Comparison of ENCODE assay signal across 8 cellular contexts in genomic region chr11:33699515-33700424, GRCh38. TPM values are rescaled to one million over a fixed set of nuclear protein-coding genes. Genes with fewer than 3 reads are reported as not detected.
A peak's percentile ranks its signal among the peaks of the same experiment; 100 is the strongest.
DNase-seq lines count a peak whose midpoint lies in the region; ATAC-seq and TF ChIP-seq lines count a peak whose summit lies in the region.

No MANE protein-coding gene starts in this region.

- peak overlapping the region; percentile 63 for H3K4me3 Mint-ChIP-seq in progenitor cell of endocrine pancreas (ENCODE audit: low read depth)

- no peaks in the 10 kb centered on the region for H3K9me3 Mint-ChIP-seq in progenitor cell of endocrine pancreas (ENCODE audit: low read depth)

- no peaks in the 10 kb centered on the region; the same call in 1 of the 2 replicates for H3K27me3 ChIP-seq in GM06990 (replicated peaks; ENCODE audit: control insufficient read depth, insufficient read depth, low read length)
- no peaks in the 10 kb centered on the region for H3K27me3 ChIP-seq in RWPE2 (ENCODE audit: insufficient read depth, poor library complexity, severe bottlenecking)

- H3K27me3 Mint-ChIP-seq in progenitor cell of endocrine pancreas = no peaks in the 10 kb centered on the region

- H3K4me1 ChIP-seq in RWPE2 (ENCODE audit: insufficient read depth, poor library complexity, severe bottlenecking) = peaks cover 58% of the 10 kb centered on the region

- H3K36me3 Mint-ChIP-seq in progenitor cell of endocrine pancreas (ENCODE audit: insufficient read depth) = no peaks in the 10 kb centered on the region

- H3K4me3 ChIP-seq in GM06990 (replicated peaks; ENCODE audit: low read depth, low read length) (peak overlapping the region; percentile 72), RWPE2 (ENCODE audit: severe bottlenecking) (peak overlapping the region; percentile 12), fibroblast of pulmonary artery (replicated peaks; ENCODE audit: low read depth, low read length) (peak overlapping the region; percentile 42)

- peak overlapping the region; percentile 100 for H3K27ac ChIP-seq in RWPE2 (ENCODE audit: poor library complexity, severe bottlenecking)

- H3K36me3 ChIP-seq in GM06990 (ENCODE audit: control insufficient read depth, insufficient read depth, low read length) (no peaks in the 10 kb centered on the region), RWPE2 (ENCODE audit: low read depth) (peaks cover 2% of the 10 kb centered on the region)

- TF ChIP-seq CTCF in GM06990 (IDR thresholded peaks at IDR 0.05; ENCODE audit: insufficient read depth, low read length, poor library complexity, severe bottlenecking) (no peak), RWPE2 (IDR thresholded peaks at IDR 0.05; ENCODE audit: poor library complexity, severe bottlenecking) (no peak), fibroblast of pulmonary artery (IDR thresholded peaks at IDR 0.05; ENCODE audit: low read length, missing control alignments) (no peak), progenitor cell of endocrine pancreas (IDR thresholded peaks at IDR 0.05; ENCODE audit: unreplicated experiment) (no peak)

- no peak for DNase-seq in GM06990 (ENCODE audit: extremely low read depth, insufficient read length)
- no peak for DNase-seq in RWPE2 (ENCODE audit: low spot score)
- DNase-seq in fibroblast of pulmonary artery (ENCODE audit: low read depth) = no peak
- DNase-seq in progenitor cell of endocrine pancreas (ENCODE audit: low spot score, unreplicated experiment) = no peak
- no peak for DNase-seq in stimulated activated CD4-positive, alpha-beta T cell treated with anti-CD3 and anti-CD28 coated beads, Interleukin-12 subunit alpha, Interleukin-12 subunit beta, amount 100 ng/mL, for 4 hours
- no peak for DNase-seq in hippocampal formation (lab: John Stamatoyannopoulos, UW)

- no peak overlapping the region for H3K27ac Mint-ChIP-seq in progenitor cell of endocrine pancreas

- peak; percentile 13; the same call in 2 of the 3 replicates for ATAC-seq in RWPE2 (ENCODE audit: low read depth)
- no peak for ATAC-seq in activated CD4-positive, CD25-positive, alpha-beta regulatory T cell treated with anti-CD3 and anti-CD28 coated beads, Interleukin-2, amount 50 U/mL, for 24 hours
- no peak for ATAC-seq in GM19324 (IDR thresholded peaks at IDR 0.05; ENCODE audit: low FRiP score, unreplicated experiment)

- no peaks in the 10 kb centered on the region for H3K9me3 ChIP-seq in RWPE2 (ENCODE audit: severe bottlenecking)

- peaks cover 62% of the 10 kb centered on the region for H3K4me1 Mint-ChIP-seq in progenitor cell of endocrine pancreas (ENCODE audit: low read depth)

RNA-seq across cellular contexts. Expression of gene C11orf91, which starts 0.9 kb away (rescaled TPM):
- total RNA-seq in progenitor cell of endocrine pancreas = 0.69 and 1.1 TPM in 2 replicates

RNA-seq across cellular contexts. Expression of gene CD59, which starts 36.5 kb away (rescaled TPM):
- 214 and 218 TPM in 2 replicates for total RNA-seq in progenitor cell of endocrine pancreas

Comparison
In these comparisons a context has a peak if more than half of its experiments do, and no peak if none do; other contexts are left out.
1. H3K4me3 ChIP-seq: peak in every context shown above with its lines; median percentile 72 in GM06990; 42 in fibroblast of pulmonary artery; 12 in RWPE2.